In the genomic region with DNA sequence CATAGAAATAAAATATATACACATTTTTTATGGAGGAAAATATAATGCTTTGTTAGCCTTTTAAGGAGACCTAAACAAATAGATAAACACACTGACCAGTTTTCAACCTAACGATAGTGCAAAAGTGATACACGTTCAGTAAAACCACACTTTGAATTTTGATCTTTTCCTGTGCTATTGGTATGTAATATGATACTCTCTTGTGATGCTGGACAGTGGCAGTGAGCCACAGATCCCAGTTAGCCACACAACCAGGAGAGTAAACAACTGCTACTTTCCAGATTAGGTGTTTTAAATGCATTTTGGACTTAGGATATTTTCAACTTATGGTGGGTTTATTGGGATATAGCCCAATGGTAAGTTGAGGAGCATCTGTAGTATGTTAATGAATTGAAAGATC, we compare ENCODE assay signal across 23 cellular contexts.
A peak's percentile ranks its signal among the peaks of the same experiment; 100 is the strongest.
DNase-seq lines count a peak whose midpoint lies in the region; ATAC-seq and TF ChIP-seq lines count a peak whose summit lies in the region.
"Had no signal": no experiment of that assay in that cellular context is flagged by ENCODE, and none has a peak within 500 bp of the region (broad histone marks: within the 10 kb centered on the region; RNA-seq: fewer than 3 reads in every experiment).

No MANE protein-coding gene starts in this region.

- ATAC-seq in HCT116, result no peak
- ATAC-seq: CD8-positive, alpha-beta T cell; K562; left cardiac atrium had no signal

- H3K27ac ChIP-seq in HCT116 (ENCODE audit: low read depth, low read length) (no peak overlapping the region), suprapubic skin (no peak overlapping the region)
- H3K27ac ChIP-seq: right atrium auricular region, SJSA1 had no signal

- H4K20me1 ChIP-seq in HCT116 (ENCODE audit: insufficient read depth), result no peaks in the 10 kb centered on the region

- RAD21 ChIA-PET in HCT116 (lab: Charles Lee; ENCODE audit: low non-redundant PET in 1 of 2, low total read pairs in 2 of 2, uncharacterized antibody in 2 of 2, unreplicated experiment in 2 of 2), result no interaction called here

- CTCF ChIA-PET in HCT116 (lab: Charles Lee), result no interaction called here

- no peaks in the 10 kb centered on the region for H3K9me2 ChIP-seq in HCT116 (ENCODE audit: insufficient read depth)

- no peaks in the 10 kb centered on the region for H3K36me3 ChIP-seq in HCT116 (ENCODE audit: control insufficient read depth in 1 of 2, insufficient read depth in 2 of 2, low read length in 2 of 2)
- peaks cover 15% of the 10 kb centered on the region for H3K36me3 ChIP-seq in adipocyte (ENCODE audit: control insufficient read depth, insufficient read depth, low read length, severe bottlenecking)
- peaks cover 11% of the 10 kb centered on the region for H3K36me3 ChIP-seq in suprapubic skin

- H3K9ac ChIP-seq in HCT116 (ENCODE audit: low read length) (no peak overlapping the region), adipocyte (ENCODE audit: low read length) (no peak overlapping the region)

- intact Hi-C loops in HCT116 (cut with micrococcal nuclease), result no loop called here
- intact Hi-C loops in lower leg skin (cut with DNase I; ENCODE audit: low total_unique reads), result no loop called here
- intact Hi-C loops in posterior vena cava (cut with DNase I), result no loop called here

- H3K4me2 ChIP-seq in HCT116 (ENCODE audit: low read length), result no peak overlapping the region

- BruUV-seq in HCT116 (replicated peaks; lab: Mats Ljungman, UMichigan), result no TSS peak

- TF ChIP-seq RAD21 in HCT116 (IDR thresholded peaks at IDR 0.05; ENCODE audit: low read depth), result no peak

- no peaks in the 10 kb centered on the region for H3K27me3 ChIP-seq in HCT116 (ENCODE audit: insufficient read depth, low read length)
- H3K27me3 ChIP-seq in adipocyte (replicated peaks; ENCODE audit: control insufficient read depth, insufficient read depth, low read length), result no peaks in the 10 kb centered on the region
- no peaks in the 10 kb centered on the region for H3K27me3 ChIP-seq in suprapubic skin
- H3K27me3 ChIP-seq: right atrium auricular region, SJSA1 had no signal

- TF ChIP-seq POLR2A in HCT116 (IDR thresholded peaks at IDR 0.05; ENCODE audit: borderline replicate concordance, extremely low read depth, insufficient read depth, insufficient read length), result no peak
- no peak for TF ChIP-seq POLR2A in lower leg skin (IDR thresholded peaks at IDR 0.05)
- no peak for TF ChIP-seq POLR2A in suprapubic skin (IDR thresholded peaks at IDR 0.05)

- POLR2A ChIA-PET in HCT116 (lab: Charles Lee), result no interaction called here

- no peak overlapping the region for H3K4me3 ChIP-seq in HCT116 (replicated peaks in 1 of 2; ENCODE audit: low read depth in 1 of 2, low read length in 2 of 2)
- H3K4me3 ChIP-seq in adipocyte (ENCODE audit: low read length), result no peak overlapping the region
- H3K4me3 ChIP-seq in lower leg skin (ENCODE audit: low read depth, poor library complexity, severe bottlenecking), result no peak overlapping the region
- no peak overlapping the region for H3K4me3 ChIP-seq in suprapubic skin
- H3K4me3 ChIP-seq: K562, right atrium auricular region, SJSA1 had no signal

- H3K4me1 ChIP-seq in HCT116 (ENCODE audit: control insufficient read depth in 1 of 2, insufficient read depth in 2 of 2, low read length in 2 of 2) (peaks cover 0 to 4% of the 10 kb centered on the region in 2 experiments; a peak in 2 of 4 replicates), adipocyte (ENCODE audit: control insufficient read depth, insufficient read depth, low read length) (no peaks in the 10 kb centered on the region), suprapubic skin (no peaks in the 10 kb centered on the region)
- H3K4me1 ChIP-seq: right atrium auricular region, SJSA1 had no signal

- no peaks in the 10 kb centered on the region for H3K79me2 ChIP-seq in HCT116 (ENCODE audit: insufficient read depth, low read length)

- DNase-seq in AG08396 (ENCODE audit: low spot score) (peak; percentile 11), HCT116 (ENCODE audit: low read depth, low spot score) (no peak), adipocyte (ENCODE audit: low read depth) (peak; percentile 61), fibroblast of peridontal ligament (ENCODE audit: extremely low read depth) (peak; percentile 43), iPS-NIHi11 (ENCODE audit: low spot score) (no peak), lower leg skin (ENCODE audit: low spot score in 2 of 2) (no peak), posterior vena cava (ENCODE audit: low spot score) (no peak), suprapubic skin (ENCODE audit: low spot score in 2 of 2) (no peak)
- DNase-seq: ACHN; activated CD4-positive, CD25-positive, alpha-beta regulatory T cell treated with anti-CD3 and anti-CD28 coated beads, Interleukin-2, amount 50 U/mL, for 72 hours; activated CD8-positive, alpha-beta memory T cell treated with anti-CD3 and anti-CD28 coated beads for 24 hours; activated naive CD8-positive, alpha-beta T cell treated with anti-CD3 and anti-CD28 coated beads for 36 hours; CD8-positive, alpha-beta T cell; central memory CD4-positive, alpha-beta T cell; DMS79 treated with DMSO at 0.1 percent for 48 hours; endodermal cell; left cardiac atrium; NCI-H2081 treated with DMSO at 0.1 percent for 48 hours; stimulated activated naive CD4-positive, alpha-beta T cell; trophoblast cell had no signal

- no peak for TF ChIP-seq EP300 in suprapubic skin (IDR thresholded peaks at IDR 0.05)

- H3K9me3 ChIP-seq in HCT116 (ENCODE audit: control insufficient read depth in 1 of 2, insufficient read depth in 1 of 2, low read depth in 1 of 2, low read length in 2 of 2) (no peaks in the 10 kb centered on the region), adipocyte (ENCODE audit: control insufficient read depth, low read length) (no peaks in the 10 kb centered on the region), suprapubic skin (no peaks in the 10 kb centered on the region)
- H3K9me3 ChIP-seq: right atrium auricular region, SJSA1 had no signal

- no peak overlapping the region for H2AFZ ChIP-seq in HCT116 (ENCODE audit: low read depth, low read length, poor library complexity, severe bottlenecking)

- WGBS in lower leg skin, 2 donors, result 85 to 89% methylated on average over 2 of the region's 2 CpGs
- 73% methylated on average over 2 of the region's 2 CpGs for WGBS in suprapubic skin

- TF ChIP-seq CTCF in HCT116 (IDR thresholded peaks at IDR 0.05 in 2 of 3, conservative IDR thresholded peaks at IDR 0.05 in 1 of 3; ENCODE audit: borderline replicate concordance in 1 of 3, insufficient read depth in 1 of 3, low read depth in 2 of 3, low read length in 2 of 3), result no peak
- TF ChIP-seq CTCF in lower leg skin (IDR thresholded peaks at IDR 0.05), result no peak
- no peak for TF ChIP-seq CTCF in suprapubic skin (IDR thresholded peaks at IDR 0.05)

TF ChIP-seq in HCT116, 20 proteins besides CTCF, POLR2A, EP300 and RAD21:
- TF ChIP-seq ATF3 (IDR thresholded peaks at IDR 0.05), result no peak
- TF ChIP-seq, protein P1, sequence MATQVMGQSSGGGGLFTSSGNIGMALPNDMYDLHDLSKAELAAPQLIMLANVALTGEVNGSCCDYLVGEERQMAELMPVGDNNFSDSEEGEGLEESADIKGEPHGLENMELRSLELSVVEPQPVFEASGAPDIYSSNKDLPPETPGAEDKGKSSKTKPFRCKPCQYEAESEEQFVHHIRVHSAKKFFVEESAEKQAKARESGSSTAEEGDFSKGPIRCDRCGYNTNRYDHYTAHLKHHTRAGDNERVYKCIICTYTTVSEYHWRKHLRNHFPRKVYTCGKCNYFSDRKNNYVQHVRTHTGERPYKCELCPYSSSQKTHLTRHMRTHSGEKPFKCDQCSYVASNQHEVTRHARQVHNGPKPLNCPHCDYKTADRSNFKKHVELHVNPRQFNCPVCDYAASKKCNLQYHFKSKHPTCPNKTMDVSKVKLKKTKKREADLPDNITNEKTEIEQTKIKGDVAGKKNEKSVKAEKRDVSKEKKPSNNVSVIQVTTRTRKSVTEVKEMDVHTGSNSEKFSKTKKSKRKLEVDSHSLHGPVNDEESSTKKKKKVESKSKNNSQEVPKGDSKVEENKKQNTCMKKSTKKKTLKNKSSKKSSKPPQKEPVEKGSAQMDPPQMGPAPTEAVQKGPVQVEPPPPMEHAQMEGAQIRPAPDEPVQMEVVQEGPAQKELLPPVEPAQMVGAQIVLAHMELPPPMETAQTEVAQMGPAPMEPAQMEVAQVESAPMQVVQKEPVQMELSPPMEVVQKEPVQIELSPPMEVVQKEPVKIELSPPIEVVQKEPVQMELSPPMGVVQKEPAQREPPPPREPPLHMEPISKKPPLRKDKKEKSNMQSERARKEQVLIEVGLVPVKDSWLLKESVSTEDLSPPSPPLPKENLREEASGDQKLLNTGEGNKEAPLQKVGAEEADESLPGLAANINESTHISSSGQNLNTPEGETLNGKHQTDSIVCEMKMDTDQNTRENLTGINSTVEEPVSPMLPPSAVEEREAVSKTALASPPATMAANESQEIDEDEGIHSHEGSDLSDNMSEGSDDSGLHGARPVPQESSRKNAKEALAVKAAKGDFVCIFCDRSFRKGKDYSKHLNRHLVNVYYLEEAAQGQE (IDR thresholded peaks at IDR 0.05; ENCODE audit: low read depth), result peak; percentile 15; the same call in 1 of the 2 replicates

Comparison
In these comparisons a context has a peak if more than half of its experiments do, and no peak if none do; other contexts are left out.
1. DNase-seq: peak in AG08396 (single experiment), adipocyte (single experiment) and fibroblast of peridontal ligament (single experiment); none in HCT116 (single experiment), iPS-NIHi11 (single experiment), lower leg skin (0 of 2), posterior vena cava (single experiment) and suprapubic skin (0 of 2).